In the genomic region with DNA sequence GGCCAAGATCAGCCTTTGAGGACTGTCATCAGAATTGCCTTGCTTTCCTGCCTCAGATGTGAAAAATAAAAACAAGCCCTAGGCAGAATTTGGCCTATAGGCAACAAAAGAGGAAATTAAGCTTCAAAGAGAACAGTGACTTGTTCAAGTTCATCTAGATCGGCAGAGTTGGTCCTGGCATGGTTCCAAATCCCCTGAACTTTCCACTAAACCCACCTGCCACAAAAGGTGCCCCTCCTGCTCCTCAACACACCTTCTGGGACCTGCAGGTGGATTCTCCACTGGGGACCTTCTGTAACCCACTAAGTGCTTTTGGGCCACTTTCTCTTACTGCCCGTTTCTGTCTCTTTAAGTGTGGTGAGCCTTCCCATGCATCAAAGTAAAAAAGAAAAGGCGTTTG, we compare ENCODE assay signal across 16 cellular contexts. TPM values are rescaled to one million over a fixed set of nuclear protein-coding genes. Genes with fewer than 3 reads are reported as not detected.
DNase-seq lines count a peak whose midpoint lies in the region; ATAC-seq and TF ChIP-seq lines count a peak whose summit lies in the region.
"Had no signal": no experiment of that assay in that cellular context is flagged by ENCODE, and none has a peak within 500 bp of the region (broad histone marks: within the 10 kb centered on the region; RNA-seq: fewer than 3 reads in every experiment).

No MANE protein-coding gene starts in this region.

- DNase-seq in NCI-H1105 treated with DMSO at 0.1 percent for 48 hours (lab: John Stamatoyannopoulos, UW) (peak; percentile 10), NCI-H1105 (lab: John Stamatoyannopoulos, UW) (no peak), RWPE2 (ENCODE audit: low spot score) (no peak), hepatocyte (ENCODE audit: low spot score) (no peak), psoas muscle (no peak), NCI-H446 treated with DMSO at 0.1 percent for 48 hours (lab: John Stamatoyannopoulos, UW) (no peak), DMS79 treated with DMSO at 0.1 percent for 48 hours (lab: John Stamatoyannopoulos, UW) (no peak)
- DNase-seq: CD4-positive, CD25-positive, alpha-beta regulatory T cell; DMS 273 treated with DMSO at 0.1 percent for 48 hours; EL; GOT3; H9; IMR-90 had no signal

- TF ChIP-seq CTCF in RWPE2 (IDR thresholded peaks at IDR 0.05; ENCODE audit: poor library complexity, severe bottlenecking) (no peak), hepatocyte (IDR thresholded peaks at IDR 0.05; ENCODE audit: poor library complexity) (no peak), psoas muscle (IDR thresholded peaks at IDR 0.05) (no peak)

- H3K4me2 ChIP-seq in hepatocyte = no peak overlapping the region
- H3K4me2 ChIP-seq: BLaER1 treated with 17β-estradiol and CSF1 and Interleukin-3, amounts not matched to agents 10 nM and 100 nM had no signal

- intact Hi-C loops in psoas muscle (cut with DNase I) = loop anchor here in 1 of 2 donors (10.0 kb wide), 1 partner anchor 1927 kb away; no protein-coding TSS in a partner anchor

- H3K9me2 ChIP-seq in hepatocyte (replicated peaks; ENCODE audit: insufficient read depth) = no peaks in the 10 kb centered on the region

- H3K27me3 ChIP-seq in RWPE2 (ENCODE audit: insufficient read depth, poor library complexity, severe bottlenecking) (no peaks in the 10 kb centered on the region), hepatocyte (peaks cover 14% of the 10 kb centered on the region), psoas muscle (ENCODE audit: insufficient read depth in 3 of 3, low read length in 2 of 3) (peaks cover 0 to 10% (median 0%) of the 10 kb centered on the region in 3 donors)
- H3K27me3 ChIP-seq: BLaER1 treated with 17β-estradiol and CSF1 and Interleukin-3, amounts not matched to agents 10 nM and 100 nM had no signal

- H2AFZ ChIP-seq in hepatocyte = no peak overlapping the region

- no peaks in the 10 kb centered on the region for H3K9me3 ChIP-seq in RWPE2 (ENCODE audit: severe bottlenecking)
- no peaks in the 10 kb centered on the region for H3K9me3 ChIP-seq in hepatocyte (ENCODE audit: low read depth)
- no peaks in the 10 kb centered on the region for H3K9me3 ChIP-seq in psoas muscle
- H3K9me3 ChIP-seq: BLaER1 treated with 17β-estradiol and CSF1 and Interleukin-3, amounts not matched to agents 10 nM and 100 nM had no signal

- H3K36me3 ChIP-seq in RWPE2 (ENCODE audit: low read depth) (no peaks in the 10 kb centered on the region), hepatocyte (replicated peaks; ENCODE audit: insufficient read depth, low read depth) (no peaks in the 10 kb centered on the region), psoas muscle (ENCODE audit: insufficient read depth in 1 of 2, low read depth in 1 of 2) (no peaks in the 10 kb centered on the region)
- H3K36me3 ChIP-seq: BLaER1 treated with 17β-estradiol and CSF1 and Interleukin-3, amounts not matched to agents 10 nM and 100 nM had no signal

- ATAC-seq in RWPE2 (ENCODE audit: low read depth) (peak; percentile 7; the same call in 1 of the 3 replicates), psoas muscle (no peak)

- H4K20me1 ChIP-seq in hepatocyte (ENCODE audit: insufficient read depth, poor library complexity, severe bottlenecking) = no peaks in the 10 kb centered on the region
- H4K20me1 ChIP-seq: BLaER1 treated with 17β-estradiol and CSF1 and Interleukin-3, amounts not matched to agents 10 nM and 100 nM had no signal

- peak overlapping the region; percentile 18 for H3K27ac ChIP-seq in RWPE2 (ENCODE audit: poor library complexity, severe bottlenecking)
- peak overlapping the region; percentile 52 for H3K27ac ChIP-seq in hepatocyte
- no peak overlapping the region for H3K27ac ChIP-seq in psoas muscle
- H3K27ac ChIP-seq: 22Rv1; BLaER1 treated with 17β-estradiol and CSF1 and Interleukin-3, amounts not matched to agents 10 nM and 100 nM had no signal

- H3K79me2 ChIP-seq in hepatocyte = no peaks in the 10 kb centered on the region

- H3K4me1 ChIP-seq in RWPE2 (ENCODE audit: insufficient read depth, poor library complexity, severe bottlenecking) = peaks cover 21% of the 10 kb centered on the region
- peaks cover 12% of the 10 kb centered on the region for H3K4me1 ChIP-seq in hepatocyte (ENCODE audit: insufficient read depth)
- H3K4me1 ChIP-seq in psoas muscle = no peaks in the 10 kb centered on the region
- H3K4me1 ChIP-seq: BLaER1 treated with 17β-estradiol and CSF1 and Interleukin-3, amounts not matched to agents 10 nM and 100 nM had no signal

- 56% methylated on average over 3 of the region's 3 CpGs for WGBS in hepatocyte (ENCODE audit: low lambda C conversion rate, missing lambda C conversion rate)
- WGBS in psoas muscle, 3 donors = 64 to 82% (median 72%) methylated on average over 3 of the region's 3 CpGs

- H3K4me3 ChIP-seq in RWPE2 (ENCODE audit: severe bottlenecking) (no peak overlapping the region), hepatocyte (no peak overlapping the region), psoas muscle (no peak overlapping the region)
- H3K4me3 ChIP-seq: BLaER1 treated with 17β-estradiol and CSF1 and Interleukin-3, amounts not matched to agents 10 nM and 100 nM had no signal

RNA-seq across cellular contexts. Expression of a gene that starts 42.5 kb away (rescaled TPM):
- total RNA-seq in hepatocyte (4.3 and 7.0 TPM in 2 replicates), psoas muscle (1 to 10 TPM in 2 of 4 donors, under 1 TPM in 2; 0.93 to 2.2 (median 1.0) TPM)
- polyA plus RNA-seq in hepatocyte (25.5 and 27.9 TPM in 2 replicates), psoas muscle (under 1 TPM; 0.71 to 0.94 (median 0.81) TPM)
- total RNA-seq: CD4-positive, CD25-positive, alpha-beta regulatory T cell; HT-29; IMR-90 had no signal
- polyA plus RNA-seq: IMR-90 had no signal
